Comparison of ENCODE assay signal across 19 cellular contexts in the genomic region with DNA sequence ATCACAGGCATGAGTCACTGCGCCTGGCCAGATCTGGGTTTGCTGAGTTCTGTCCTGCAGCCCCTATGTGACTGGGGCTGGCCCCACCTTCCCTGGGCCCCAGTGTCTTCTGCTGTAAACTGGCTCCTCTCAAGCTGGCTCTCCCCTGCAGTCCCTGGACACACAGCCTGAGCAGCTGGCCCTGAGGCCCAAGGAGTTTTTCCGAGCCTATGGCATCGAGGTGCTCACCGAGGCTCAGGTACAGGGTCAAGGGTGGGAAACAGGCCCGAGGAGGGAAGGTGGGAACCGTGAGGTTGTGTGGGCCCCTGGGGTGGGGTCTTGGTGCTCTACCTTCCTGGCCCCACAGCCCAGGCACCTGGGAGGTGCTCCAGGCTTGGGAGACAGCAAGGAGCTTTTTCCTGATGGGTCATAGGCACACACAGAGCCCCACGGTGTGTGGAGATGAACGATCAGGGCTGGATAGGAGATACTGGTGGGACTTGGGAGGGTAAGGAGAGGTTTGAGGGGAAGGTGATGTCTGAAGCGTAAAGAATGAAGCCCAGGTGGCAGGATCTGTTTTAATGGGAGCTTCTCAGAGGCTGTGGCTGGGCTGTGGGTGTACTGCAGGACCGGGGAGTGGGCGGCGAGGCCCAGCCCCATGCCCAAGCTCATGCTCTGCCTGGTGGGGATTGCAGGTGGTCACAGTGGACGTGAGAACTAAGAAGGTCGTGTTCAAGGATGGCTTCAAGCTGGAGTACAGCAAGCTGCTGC. TPM values are rescaled to one million over a fixed set of nuclear protein-coding genes. Genes with fewer than 3 reads are reported as not detected.
DNase-seq lines count a peak whose midpoint lies in the region; ATAC-seq and TF ChIP-seq lines count a peak whose summit lies in the region.
"Had no signal": no experiment of that assay in that cellular context is flagged by ENCODE, and none has a peak within 500 bp of the region (broad histone marks: within the 10 kb centered on the region; RNA-seq: fewer than 3 reads in every experiment).

No MANE protein-coding gene starts in this region.

- H3K36me3 ChIP-seq in Caco-2 (ENCODE audit: control insufficient read depth, insufficient read depth, low read length) (no peaks in the 10 kb centered on the region), NT2/D1 (ENCODE audit: insufficient read depth, insufficient read length, low read length) (no peaks in the 10 kb centered on the region), mesendoderm (ENCODE audit: control insufficient read depth, insufficient read depth, low read length) (no peaks in the 10 kb centered on the region), psoas muscle (ENCODE audit: insufficient read depth in 1 of 2, low read depth in 1 of 2) (no peaks in the 10 kb centered on the region)
- H3K36me3 ChIP-seq: BLaER1 had no signal

- POLR2A ChIA-PET in Caco-2 (lab: Charles Lee), result no interaction called here

- H3K79me2 ChIP-seq in mesendoderm (ENCODE audit: control insufficient read depth, insufficient read depth, low read length), result no peaks in the 10 kb centered on the region

- 0 out of 2 replicates have a peak, but pooled peaks cover 3% of the 10 kb centered on the region for H3K9me3 ChIP-seq in Caco-2
- H3K9me3 ChIP-seq in NT2/D1 (ENCODE audit: insufficient read depth, low read length), result no peaks in the 10 kb centered on the region
- H3K9me3 ChIP-seq in psoas muscle, result no peaks in the 10 kb centered on the region

- no peak overlapping the region for H3K4me2 ChIP-seq in mesendoderm (ENCODE audit: low read length)
- H3K4me2 ChIP-seq: BLaER1, GM23338 had no signal

- no peak overlapping the region for H2BK5ac ChIP-seq in mesendoderm (ENCODE audit: low read length)

- DNase-seq in Caco-2 (no peak), NT2/D1 (ENCODE audit: low read depth, low spot score) (no peak), mesendoderm (no peak), psoas muscle (no peak)
- DNase-seq in stimulated activated effector memory CD8-positive, alpha-beta T cell treated with anti-CD3 and anti-CD28 coated beads, Interleukin-12 subunit alpha, Interleukin-12 subunit beta, amount 100 ng/mL, for 72 hours (ENCODE audit: low spot score in 2 of 2), result no peak
- DNase-seq in activated CD4-positive, CD25-positive, alpha-beta regulatory T cell (lab: John Stamatoyannopoulos, UW), result no peak
- DNase-seq: ACHN; AML-193; Calu3; CD4-positive, alpha-beta memory T cell; DMS79 treated with DMSO at 0.1 percent for 48 hours; GF-D8; H7 had no signal

- H3K27me3 ChIP-seq in Caco-2 (replicated peaks; ENCODE audit: control insufficient read depth, insufficient read depth, low read length) (no peaks in the 10 kb centered on the region; the same call in 1 of the 2 replicates), NT2/D1 (ENCODE audit: insufficient read depth, insufficient read length) (peaks cover 12% of the 10 kb centered on the region), mesendoderm (ENCODE audit: insufficient read depth, low read length, poor library complexity) (no peaks in the 10 kb centered on the region), psoas muscle (ENCODE audit: insufficient read depth in 3 of 3, low read length in 2 of 3) (no peaks in the 10 kb centered on the region)
- H3K27me3 ChIP-seq: BLaER1 had no signal

- intact Hi-C loops in Caco-2 (cut with micrococcal nuclease; ENCODE audit: unreplicated experiment) (no loop called here), psoas muscle (cut with DNase I) (no loop called here)

- no peak overlapping the region for H3K23ac ChIP-seq in mesendoderm (ENCODE audit: low read length)

- H4K5ac ChIP-seq in mesendoderm (ENCODE audit: low read length), result no peak overlapping the region

- TF ChIP-seq CTCF in Caco-2 (IDR thresholded peaks at IDR 0.05; ENCODE audit: insufficient read depth in 1 of 2, low read depth in 1 of 2, low read length in 1 of 2, severe bottlenecking in 1 of 2, unreplicated experiment in 1 of 2) (no peak), psoas muscle (IDR thresholded peaks at IDR 0.05) (no peak)

- no peak overlapping the region for H3K18ac ChIP-seq in mesendoderm (ENCODE audit: low read length)

- H3K4me1 ChIP-seq in Caco-2 (0 out of 2 replicates have a peak, but pooled peaks cover under 1% of the 10 kb centered on the region), NT2/D1 (ENCODE audit: insufficient read depth, insufficient read length) (peaks cover 12% of the 10 kb centered on the region), mesendoderm (ENCODE audit: control insufficient read depth, low read depth, low read length) (peaks cover 3% of the 10 kb centered on the region), psoas muscle (peaks cover 13% of the 10 kb centered on the region)

- H2BK120ac ChIP-seq in mesendoderm (ENCODE audit: low read depth, low read length), result no peak overlapping the region

- no peak for ATAC-seq in stimulated activated effector memory CD8-positive, alpha-beta T cell treated with anti-CD3 and anti-CD28 coated beads, Interleukin-12 subunit alpha, Interleukin-12 subunit beta, amount 100 ng/mL, for 72 hours
- ATAC-seq in HG03469 (IDR thresholded peaks at IDR 0.05; ENCODE audit: unreplicated experiment), result no peak
- no peak for ATAC-seq in psoas muscle
- ATAC-seq: GM23338, HCT116 had no signal

- no peak overlapping the region for H2BK15ac ChIP-seq in mesendoderm (replicated peaks; ENCODE audit: low read depth)

- no peaks in the 10 kb centered on the region for H3K79me1 ChIP-seq in mesendoderm (ENCODE audit: low read length)

- H4K8ac ChIP-seq in mesendoderm (ENCODE audit: low read depth, low read length), result no peak overlapping the region

- no peak overlapping the region for H3K4me3 ChIP-seq in Caco-2 (ENCODE audit: low read depth, low read length)
- H3K4me3 ChIP-seq in NT2/D1 (ENCODE audit: insufficient read length, low read depth), result no peak overlapping the region
- H3K4me3 ChIP-seq in mesendoderm (ENCODE audit: low read length), result no peak overlapping the region
- no peak overlapping the region for H3K4me3 ChIP-seq in psoas muscle
- H3K4me3 ChIP-seq: BLaER1, GM23338 had no signal

- BruUV-seq in Caco-2 (replicated peaks; lab: Mats Ljungman, UMichigan), result no TSS peak

- H3K9me3 Mint-ChIP-seq in Caco-2 (ENCODE audit: unreplicated experiment), result peaks cover 8% of the 10 kb centered on the region
- peaks cover 2% of the 10 kb centered on the region for H3K9me3 Mint-ChIP-seq in stimulated activated effector memory CD8-positive, alpha-beta T cell treated with anti-CD3 and anti-CD28 coated beads, Interleukin-12 subunit alpha, Interleukin-12 subunit beta, amount 100 ng/mL, for 72 hours

- no peaks in the 10 kb centered on the region for H3K27me3 Mint-ChIP-seq in Caco-2 (ENCODE audit: insufficient read depth, unreplicated experiment)
- H3K27me3 Mint-ChIP-seq: CD4-positive, alpha-beta memory T cell had no signal

- H3K9ac ChIP-seq in NT2/D1 (ENCODE audit: insufficient read length, low read depth) (peak overlapping the region; percentile 8), mesendoderm (ENCODE audit: low read length) (no peak overlapping the region)
- H3K9ac ChIP-seq: BLaER1 had no signal

- no peaks in the 10 kb centered on the region for H3K4me1 Mint-ChIP-seq in Caco-2 (ENCODE audit: low read depth, unreplicated experiment)
- peaks cover 21% of the 10 kb centered on the region for H3K4me1 Mint-ChIP-seq in stimulated activated effector memory CD8-positive, alpha-beta T cell treated with anti-CD3 and anti-CD28 coated beads, Interleukin-12 subunit alpha, Interleukin-12 subunit beta, amount 100 ng/mL, for 72 hours

- no peak overlapping the region for H3K4ac ChIP-seq in mesendoderm (ENCODE audit: low read depth, low read length)

- no peak overlapping the region for H2AK5ac ChIP-seq in mesendoderm (ENCODE audit: low read length)

- CTCF ChIA-PET in Caco-2 (lab: Charles Lee), result no interaction called here

- no CpG with 5 or more reads among the region's 14 CpGs for WGBS in mesendoderm (ENCODE audit: extremely low coverage, insufficient coverage, low lambda C conversion rate)
- 80 to 86% (median 84%) methylated on average over 14 of the region's 14 CpGs for WGBS in psoas muscle, 3 donors

- H3K56ac ChIP-seq in mesendoderm (ENCODE audit: low read length), result peak overlapping the region; percentile 15

- H3K36me3 Mint-ChIP-seq in Caco-2 (ENCODE audit: insufficient read depth, unreplicated experiment), result no peaks in the 10 kb centered on the region
- H3K36me3 Mint-ChIP-seq in stimulated activated effector memory CD8-positive, alpha-beta T cell treated with anti-CD3 and anti-CD28 coated beads, Interleukin-12 subunit alpha, Interleukin-12 subunit beta, amount 100 ng/mL, for 72 hours, result peaks cover 7% of the 10 kb centered on the region

- H3K27ac Mint-ChIP-seq in Caco-2 (ENCODE audit: unreplicated experiment), result peak overlapping the region; percentile 41
- peak overlapping the region; percentile 52 for H3K27ac Mint-ChIP-seq in stimulated activated effector memory CD8-positive, alpha-beta T cell treated with anti-CD3 and anti-CD28 coated beads, Interleukin-12 subunit alpha, Interleukin-12 subunit beta, amount 100 ng/mL, for 72 hours
- H3K27ac Mint-ChIP-seq: GM23338 had no signal

- no peak overlapping the region for H3K4me3 Mint-ChIP-seq in Caco-2 (ENCODE audit: unreplicated experiment)
- no peak overlapping the region for H3K4me3 Mint-ChIP-seq in stimulated activated effector memory CD8-positive, alpha-beta T cell treated with anti-CD3 and anti-CD28 coated beads, Interleukin-12 subunit alpha, Interleukin-12 subunit beta, amount 100 ng/mL, for 72 hours
- H3K4me3 Mint-ChIP-seq: CD14-positive monocyte, GM23338 had no signal

- H3K27ac ChIP-seq in mesendoderm (ENCODE audit: low read depth, low read length) (no peak overlapping the region), psoas muscle (no peak overlapping the region)
- H3K27ac ChIP-seq: BLaER1 had no signal

RNA-seq across cellular contexts. Expression of a gene that starts 6.4 kb away (rescaled TPM):
- total RNA-seq in Caco-2 (2022), result 37.2 and 41.3 TPM in 2 replicates
- 11.8 TPM for polyA plus RNA-seq in mesendoderm (2013, experiment 1 of 2)
- 11.9 TPM for polyA plus RNA-seq in mesendoderm (2013, experiment 2 of 2)
- total RNA-seq in psoas muscle, result 10 to 100 TPM; 23.4 to 37.1 (median 29.8) TPM
- 10 to 100 TPM; 17.1 to 30.8 (median 22.5) TPM for polyA plus RNA-seq in psoas muscle

RNA-seq across cellular contexts. Expression of a gene that starts 8.7 kb away (rescaled TPM):
- total RNA-seq in Caco-2 (2022), result 0.73 and 3.0 TPM in 2 replicates
- polyA plus RNA-seq in mesendoderm (2013, experiment 1 of 2), result 0.11 TPM
- polyA plus RNA-seq in mesendoderm (2013, experiment 2 of 2), result 0.27 TPM
- total RNA-seq in psoas muscle, result under 1 TPM; 0.25 to 0.74 (median 0.49) TPM
- polyA plus RNA-seq in psoas muscle, result under 1 TPM; 0.30 to 0.77 (median 0.53) TPM
- polyA plus RNA-seq: CD4-positive, alpha-beta memory T cell had no signal

RNA-seq across cellular contexts. Expression of a gene that starts 26.2 kb away (rescaled TPM):
- 29.1 and 30.6 TPM in 2 replicates for total RNA-seq in Caco-2 (2022)
- polyA plus RNA-seq in mesendoderm (2013, experiment 1 of 2), result 21.8 TPM
- polyA plus RNA-seq in mesendoderm (2013, experiment 2 of 2), result 21.7 TPM
- 10 to 100 TPM; 25.2 to 39.2 (median 28.6) TPM for total RNA-seq in psoas muscle
- 10 to 100 TPM; 48.9 to 67.5 (median 52.0) TPM for polyA plus RNA-seq in psoas muscle

RNA-seq across cellular contexts. Expression of a gene that starts 39.2 kb away (rescaled TPM):
- total RNA-seq in Caco-2 (2022) (0.11 TPM in 1 of 2 replicates, not detected in the other), psoas muscle (10 to 100 TPM; 23.7 to 47.7 (median 36.1) TPM)
- polyA plus RNA-seq in mesendoderm (2013, experiment 1 of 2), result not detected
- not detected for polyA plus RNA-seq in mesendoderm (2013, experiment 2 of 2)
- polyA plus RNA-seq in psoas muscle, result 10 to 100 TPM; 11.3 to 40.4 (median 26.2) TPM
- total RNA-seq: GM23338 had no signal
- polyA plus RNA-seq: CD14-positive monocyte, GM23338 had no signal

RNA-seq across cellular contexts. Expression of a gene that starts 56.6 kb away (rescaled TPM):
- total RNA-seq in Caco-2 (2022) (1.9 and 2.1 TPM in 2 replicates), psoas muscle (under 1 TPM in 1 of 4 donors, not detected in 3; 0.08 TPM)
- 0.03 TPM for polyA plus RNA-seq in mesendoderm (2013, experiment 1 of 2)
- not detected for polyA plus RNA-seq in mesendoderm (2013, experiment 2 of 2)
- under 1 TPM in 2 of 3 donors, not detected in 1; 0.10 to 0.87 TPM for polyA plus RNA-seq in psoas muscle
- total RNA-seq: CD4-positive, alpha-beta memory T cell; H7; HT-29 had no signal
- polyA plus RNA-seq: CD14-positive monocyte had no signal
